ENCODE assay signal across 8 cellular contexts in genomic region chr11:129896062-129896461, GRCh38. TPM values are rescaled to one million over a fixed set of nuclear protein-coding genes. Genes with fewer than 3 reads are reported as not detected.
DNase-seq lines count a peak whose midpoint lies in the region; ATAC-seq, FAIRE-seq and TF ChIP-seq lines count a peak whose summit lies in the region.

No MANE protein-coding gene starts in this region.

- DNase-seq in A673 (ENCODE audit: low spot score), result no peak
- DNase-seq in HTR-8/SVneo (ENCODE audit: insufficient read length, low spot score), result peak; percentile 5
- no peak for DNase-seq in activated naive CD4-positive, alpha-beta T cell treated with anti-CD3 and anti-CD28 coated beads, Interleukin-2, amount 50 U/mL, for 72 hours (ENCODE audit: low spot score in 2 of 2)
- no peak for DNase-seq in stomach
- no peak for DNase-seq in activated effector memory CD4-positive, alpha-beta T cell treated with Interleukin-2 at 50 U/mL for 16 hours
- DNase-seq in HCEC 1CT, result no peak

- intact Hi-C loops in A673 (cut with micrococcal nuclease; ENCODE audit: unreplicated experiment) (no loop called here), stomach (cut with DNase I; ENCODE audit: low total_unique reads) (no loop called here)

- POLR2A ChIA-PET in A673 (lab: Charles Lee; ENCODE audit: low non-redundant PET), result no interaction called here

- WGBS in stomach, 5 donors, result 49 to 61% (median 58%) methylated on average over 9 of the region's 9 CpGs

- peak overlapping the region; percentile 2 to 86 for H3K27ac Mint-ChIP-seq in activated naive CD4-positive, alpha-beta T cell treated with anti-CD3 and anti-CD28 coated beads, Interleukin-2, amount 50 U/mL, for 72 hours

- H3K36me3 Mint-ChIP-seq in activated naive CD4-positive, alpha-beta T cell treated with anti-CD3 and anti-CD28 coated beads, Interleukin-2, amount 50 U/mL, for 72 hours, result peaks cover 12% of the 10 kb centered on the region in 2 donors

- TF ChIP-seq POLR2A in stomach (IDR thresholded peaks at IDR 0.05), result no peak

- no peak for ATAC-seq in activated naive CD4-positive, alpha-beta T cell treated with anti-CD3 and anti-CD28 coated beads, Interleukin-2, amount 50 U/mL, for 72 hours
- no peak for ATAC-seq in HG03354 (IDR thresholded peaks at IDR 0.05; ENCODE audit: poor library complexity, severe bottlenecking, unreplicated experiment)

- CTCF ChIA-PET in A673 (lab: Charles Lee), result interaction anchor here (0.9 kb wide), 1 partner anchor 236 kb away, joined by 5 read pairs; no protein-coding TSS in a partner anchor

- no peak for TF ChIP-seq EP300 in stomach (IDR thresholded peaks at IDR 0.05)

- peaks cover 22% of the 10 kb centered on the region for H3K36me3 ChIP-seq in A673 (ENCODE audit: insufficient read depth, low read length, poor library complexity, severe bottlenecking)
- peaks cover 29% of the 10 kb centered on the region for H3K36me3 ChIP-seq in iPS-18a (ENCODE audit: control insufficient read depth, low read depth, low read length)
- H3K36me3 ChIP-seq in stomach, result peaks cover 3 to 34% (median 27%) of the 10 kb centered on the region in 4 donors

- BruUV-seq in A673 (replicated peaks; lab: Mats Ljungman, UMichigan), result no TSS peak

- H3K9me3 ChIP-seq in A673 (ENCODE audit: low read depth, low read length, poor library complexity, severe bottlenecking), result no peaks in the 10 kb centered on the region
- no peaks in the 10 kb centered on the region for H3K9me3 ChIP-seq in iPS-18a (ENCODE audit: control insufficient read depth, low read depth, low read length)
- no peaks in the 10 kb centered on the region for H3K9me3 ChIP-seq in stomach

- H3K4me3 ChIP-seq in A673 (ENCODE audit: low read depth, low read length, poor library complexity, severe bottlenecking), result peak overlapping the region; percentile 85
- peak overlapping the region; percentile 95 for H3K4me3 ChIP-seq in iPS-18a (ENCODE audit: low read length)
- H3K4me3 ChIP-seq in stomach, result peak overlapping the region; percentile 91 to 100 (median 98)

- H3K27ac ChIP-seq in A673 (ENCODE audit: low read depth, low read length, poor library complexity, severe bottlenecking) (peak overlapping the region; percentile 80), iPS-18a (ENCODE audit: low read length) (no peak overlapping the region), stomach (peak overlapping the region in 4 of 5 donors; percentile 80 to 91 (median 86))

- TF ChIP-seq CTCF in A673 (conservative IDR thresholded peaks at IDR 0.05; ENCODE audit: low read depth, low read length), result no peak
- no peak for TF ChIP-seq CTCF in stomach (IDR thresholded peaks at IDR 0.05)

- no peak for FAIRE-seq in HTR-8/SVneo (lab: Jason Lieb, UNC)

- no peaks in the 10 kb centered on the region for H3K27me3 ChIP-seq in A673 (replicated peaks; ENCODE audit: insufficient read depth, low read depth, low read length, poor library complexity)
- H3K27me3 ChIP-seq in iPS-18a (ENCODE audit: control insufficient read depth, insufficient read depth, low read length), result no peaks in the 10 kb centered on the region
- H3K27me3 ChIP-seq in stomach, result no peaks in the 10 kb centered on the region

- no peaks in the 10 kb centered on the region for H3K9me3 Mint-ChIP-seq in activated naive CD4-positive, alpha-beta T cell treated with anti-CD3 and anti-CD28 coated beads, Interleukin-2, amount 50 U/mL, for 72 hours

- H3K9ac ChIP-seq in iPS-18a (ENCODE audit: low read length), result peak overlapping the region; percentile 38

- H3K4me1 ChIP-seq in A673 (ENCODE audit: insufficient read depth, low read length, poor library complexity, severe bottlenecking) (peaks cover 7% of the 10 kb centered on the region), iPS-18a (ENCODE audit: control insufficient read depth, low read depth, low read length) (peaks cover 11% of the 10 kb centered on the region), stomach (peaks cover 12 to 24% (median 18%) of the 10 kb centered on the region in 4 donors)

RNA-seq across cellular contexts. Expression of gene NFRKB, which starts 0.7 kb away (rescaled TPM):
- total RNA-seq in A673 (2021) (53.6 and 54.5 TPM in 2 replicates), stomach (100 to 1,000 TPM in 1 of 5 donors, 10 to 100 TPM in 3, 1 to 10 TPM in 1; 5.8 to 127 (median 33.3) TPM)
- total RNA-seq in activated naive CD4-positive, alpha-beta T cell treated with anti-CD3 and anti-CD28 coated beads, Interleukin-2, amount 50 U/mL, for 72 hours, result 10 to 100 TPM; 41.8 to 42.1 TPM
- 1 to 10 TPM; 4.4 to 7.2 (median 5.4) TPM for polyA plus RNA-seq in stomach
